In the genomic region with DNA sequence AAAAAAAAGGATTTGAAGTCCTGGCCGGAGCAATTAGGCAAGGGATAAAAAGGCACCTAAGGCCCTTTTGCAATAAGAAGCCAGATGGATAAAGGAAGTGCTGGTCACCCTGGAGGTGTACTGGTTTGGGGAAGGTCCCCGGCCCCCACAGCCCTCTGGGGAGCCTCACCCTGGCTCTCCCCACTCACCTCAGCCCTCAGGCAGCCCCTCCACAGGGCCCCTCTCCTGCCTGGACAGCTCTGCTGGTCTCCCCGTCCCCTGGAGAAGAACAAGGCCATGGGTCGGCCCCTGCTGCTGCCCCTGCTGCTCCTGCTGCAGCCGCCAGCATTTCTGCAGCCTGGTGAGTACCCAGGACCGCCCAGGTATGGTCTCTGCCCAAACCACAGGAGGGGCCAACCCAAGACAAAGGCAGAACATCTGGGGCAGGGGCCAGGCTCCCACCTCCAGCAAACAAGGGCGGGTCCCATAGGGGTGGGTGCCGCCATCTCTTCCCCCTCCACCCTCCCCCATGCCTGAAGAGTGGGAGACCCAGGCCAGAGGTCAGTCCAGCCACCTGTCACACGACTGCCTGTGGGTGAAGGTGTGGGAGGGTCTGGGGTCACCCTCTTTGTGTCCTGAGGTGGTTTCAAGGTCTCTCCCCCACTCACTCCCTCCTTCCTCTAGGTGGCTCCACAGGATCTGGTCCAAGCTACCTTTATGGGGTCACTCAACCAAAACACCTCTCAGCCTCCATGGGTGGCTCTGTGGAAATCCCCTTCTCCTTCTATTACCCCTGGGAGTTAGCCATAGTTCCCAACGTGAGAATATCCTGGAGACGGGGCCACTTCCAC, we compare ENCODE assay signal across 1 cellular context.
TF ChIP-seq lines count a peak whose summit lies in the region.

A gene (plus strand): TSS at position 91 of the 830 bp plus-strand sequence. CDS start 186 bp downstream, at position 277.

TF ChIP-seq in GM12878, 131 proteins besides CTCF, POLR2A, EP300 and RAD21 (continued from another document):
- TF ChIP-seq MTA2 (IDR thresholded peaks at IDR 0.05; ENCODE audit: low read depth), result no peak
